Comparison of ENCODE assay signal across 8 cellular contexts in genomic region chr2:207711750-207712487, GRCh38. TPM values are rescaled to one million over a fixed set of nuclear protein-coding genes. Genes with fewer than 3 reads are reported as not detected.
DNase-seq lines count a peak whose midpoint lies in the region; ATAC-seq and TF ChIP-seq lines count a peak whose summit lies in the region.

No MANE protein-coding gene starts in this region.

- peak; percentile 28 for DNase-seq in NCI-H2196 (lab: John Stamatoyannopoulos, UW; ENCODE audit: unreplicated experiment)
- DNase-seq in NCI-H2196 treated with DMSO at 0.1 percent for 48 hours (lab: John Stamatoyannopoulos, UW; ENCODE audit: unreplicated experiment), result no peak
- DNase-seq in NCI-H510A (lab: John Stamatoyannopoulos, UW), result peak; percentile 53
- peak; percentile 63 to 71 for DNase-seq in activated T-cell treated with anti-CD3 and anti-CD28 coated beads, Interleukin-2, amount 50 U/mL, for 72 hours
- DNase-seq in fibroblast of peridontal ligament (ENCODE audit: extremely low read depth), result peak; percentile 35
- no peak for DNase-seq in neural progenitor cell (ENCODE audit: low spot score)

- peaks cover 2 to 5% of the 10 kb centered on the region in 2 donors for H3K36me3 Mint-ChIP-seq in activated T-cell treated with anti-CD3 and anti-CD28 coated beads, Interleukin-2, amount 50 U/mL, for 72 hours (ENCODE audit: insufficient read depth in 2 of 2)
- peaks cover 12% of the 10 kb centered on the region for H3K36me3 Mint-ChIP-seq in neural progenitor cell

- H3K4me2 ChIP-seq in neural progenitor cell, result peak overlapping the region; percentile 86

- H4K20me1 ChIP-seq in neural progenitor cell (ENCODE audit: low read depth), result peaks cover 18% of the 10 kb centered on the region

- TF ChIP-seq CTCF in neural progenitor cell (IDR thresholded peaks at IDR 0.05), result no peak

- peak overlapping the region; percentile 64 for H3K9ac ChIP-seq in neural progenitor cell

- no peaks in the 10 kb centered on the region for H3K27me3 Mint-ChIP-seq in activated T-cell treated with anti-CD3 and anti-CD28 coated beads, Interleukin-2, amount 50 U/mL, for 72 hours (ENCODE audit: low read depth)
- peaks cover 3% of the 10 kb centered on the region for H3K27me3 Mint-ChIP-seq in neural progenitor cell (ENCODE audit: insufficient read depth, low read depth)

- peak overlapping the region; percentile 99 to 100 for H3K4me3 Mint-ChIP-seq in activated T-cell treated with anti-CD3 and anti-CD28 coated beads, Interleukin-2, amount 50 U/mL, for 72 hours
- peak overlapping the region; percentile 99 for H3K4me3 Mint-ChIP-seq in neural progenitor cell

- H3K4me1 Mint-ChIP-seq in activated T-cell treated with anti-CD3 and anti-CD28 coated beads, Interleukin-2, amount 50 U/mL, for 72 hours (ENCODE audit: low read depth), result peaks cover 38% of the 10 kb centered on the region
- H3K4me1 Mint-ChIP-seq in neural progenitor cell, result peaks cover 17% of the 10 kb centered on the region

- H3K9me3 ChIP-seq in neural progenitor cell (ENCODE audit: low read depth), result no peaks in the 10 kb centered on the region

- H3K79me2 ChIP-seq in neural progenitor cell (ENCODE audit: low read depth), result peaks cover 45% of the 10 kb centered on the region

- peak overlapping the region; percentile 64 for H2AFZ ChIP-seq in neural progenitor cell (replicated peaks)

- peaks cover 9% of the 10 kb centered on the region for H3K36me3 ChIP-seq in neural progenitor cell

- H3K4me3 ChIP-seq in neural progenitor cell, result peak overlapping the region; percentile 97

- no peaks in the 10 kb centered on the region for H3K27me3 ChIP-seq in neural progenitor cell

- H3K9me3 Mint-ChIP-seq in activated T-cell treated with anti-CD3 and anti-CD28 coated beads, Interleukin-2, amount 50 U/mL, for 72 hours, result no peaks in the 10 kb centered on the region
- H3K9me3 Mint-ChIP-seq in neural progenitor cell, result peaks cover 2% of the 10 kb centered on the region

- ATAC-seq in HG02852 (IDR thresholded peaks at IDR 0.05; ENCODE audit: unreplicated experiment), result peak; percentile 30
- ATAC-seq in activated T-cell treated with anti-CD3 and anti-CD28 coated beads, Interleukin-2, amount 50 U/mL, for 72 hours (replicated peaks in 1 of 2), result peak; percentile 32 to 37

- H3K27ac Mint-ChIP-seq in activated T-cell treated with anti-CD3 and anti-CD28 coated beads, Interleukin-2, amount 50 U/mL, for 72 hours, result peak overlapping the region; percentile 76
- H3K27ac Mint-ChIP-seq in neural progenitor cell, result peak overlapping the region; percentile 88

- H3F3A ChIP-seq in neural progenitor cell (ENCODE audit: low read depth), result peaks cover 30% of the 10 kb centered on the region

- peaks cover 19% of the 10 kb centered on the region for H3K4me1 ChIP-seq in neural progenitor cell

- H3K27ac ChIP-seq in neural progenitor cell (peak overlapping the region; percentile 94), temporal lobe (ENCODE audit: low read depth, low read length) (peak overlapping the region; percentile 28)

RNA-seq across cellular contexts. Expression of gene CCNYL1, which starts 0.5 kb away (rescaled TPM):
- 1 to 10 TPM; 5.1 to 7.0 TPM for total RNA-seq in activated T-cell treated with anti-CD3 and anti-CD28 coated beads, Interleukin-2, amount 50 U/mL, for 72 hours
- total RNA-seq in neural progenitor cell (ENCODE audit: low replicate concordance) (15.0 and 22.0 TPM in 2 replicates), temporal lobe (24.8 TPM)

RNA-seq across cellular contexts. Expression of gene FZD5, which starts 57.8 kb away (rescaled TPM):
- under 1 TPM; 0.65 to 0.70 TPM for total RNA-seq in activated T-cell treated with anti-CD3 and anti-CD28 coated beads, Interleukin-2, amount 50 U/mL, for 72 hours
- 178 and 240 TPM in 2 replicates for total RNA-seq in neural progenitor cell (ENCODE audit: low replicate concordance)
- total RNA-seq in temporal lobe, result 1.7 TPM

Comparison
In these comparisons a context has a peak if more than half of its experiments do, and no peak if none do; other contexts are left out.
1. DNase-seq: peak in NCI-H2196 (single experiment), NCI-H510A (single experiment), activated T-cell treated with anti-CD3 and anti-CD28 coated beads, Interleukin-2, amount 50 U/mL, for 72 hours (2 of 2) and fibroblast of peridontal ligament (single experiment); none in NCI-H2196 treated with DMSO at 0.1 percent for 48 hours (single experiment) and neural progenitor cell (single experiment).
2. RNA of gene FZD5, which starts 57.8 kb away (total RNA-seq): 178 to 240 TPM in neural progenitor cell; 1.7 TPM in temporal lobe (single experiment) and 0.65 to 0.70 TPM in activated T-cell treated with anti-CD3 and anti-CD28 coated beads, Interleukin-2, amount 50 U/mL, for 72 hours; every median in the first group is over 10 times any median in the second.